Comparison of ENCODE assay signal across 8 cellular contexts in the genomic region with DNA sequence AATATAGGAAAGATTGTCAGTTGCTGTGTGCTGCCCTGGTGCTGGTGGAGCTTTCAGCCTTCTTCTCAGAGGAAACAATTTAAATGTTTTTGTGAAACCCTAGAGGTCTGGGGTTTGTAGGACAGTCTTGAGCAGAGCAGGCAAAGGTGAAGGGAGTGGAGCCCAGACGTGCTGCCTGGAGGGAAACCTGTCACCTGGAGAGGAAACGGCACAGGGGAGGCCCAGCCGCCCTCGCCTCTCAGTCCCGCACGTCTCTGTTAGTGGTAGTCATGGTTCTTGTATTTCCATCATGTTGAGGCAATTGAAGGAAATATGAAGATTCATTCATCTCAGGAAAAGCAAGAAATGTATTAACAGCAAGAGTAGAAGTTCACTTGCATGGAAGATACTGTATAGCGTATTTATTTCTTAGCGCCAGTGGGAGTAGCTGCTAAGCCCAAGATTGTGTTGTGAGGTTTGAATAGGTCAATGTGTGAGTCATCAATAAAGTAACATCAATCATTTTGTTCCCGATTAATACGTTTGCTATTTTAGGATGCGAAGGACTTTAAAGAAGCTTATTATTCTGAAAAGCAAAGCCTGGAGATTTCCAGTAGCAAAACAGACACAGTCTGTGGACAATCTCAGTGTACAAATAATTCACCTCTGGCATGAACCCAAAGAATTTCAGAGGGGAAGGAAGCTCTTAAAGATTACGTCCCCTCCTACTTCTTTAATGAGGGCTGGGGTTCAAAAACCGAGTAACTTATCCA.
DNase-seq lines count a peak whose midpoint lies in the region; ATAC-seq lines count a peak whose summit lies in the region.

No MANE protein-coding gene starts in this region.

- H3K36me3 Mint-ChIP-seq in activated naive CD8-positive, alpha-beta T cell treated with anti-CD3 and anti-CD28 coated beads, Interleukin-2, amount 10 ng/mL, durations not matched to agents 7 days and 5 days = peaks cover 21% of the 10 kb centered on the region

- H3K36me3 ChIP-seq in muscle layer of duodenum (ENCODE audit: control insufficient read depth in 1 of 2, insufficient read depth in 2 of 2, low read length in 2 of 2) = no peaks in the 10 kb centered on the region

- DNase-seq in stimulated activated CD4-positive, alpha-beta T cell treated with anti-CD3 and anti-CD28 coated beads, Interleukin-15, amount 100 ng/mL, for 24 hours = peak; percentile 71
- DNase-seq in stimulated activated CD4-positive, alpha-beta T cell treated with anti-CD3 and anti-CD28 coated beads, Interleukin-2, amount 100 ng/mL, for 48 hours = no peak
- DNase-seq in activated naive CD8-positive, alpha-beta T cell treated with anti-CD3 and anti-CD28 coated beads, Interleukin-2, amount 10 ng/mL, durations not matched to agents 7 days and 5 days = no peak
- DNase-seq in sciatic nerve (ENCODE audit: low spot score) = no peak
- no peak for DNase-seq in UCSD-AML1 (lab: John Stamatoyannopoulos, UW; ENCODE audit: unreplicated experiment)
- no peak for DNase-seq in retina
- no peak for DNase-seq in SKM-1 (lab: John Stamatoyannopoulos, UW; ENCODE audit: unreplicated experiment)

- H3K27ac ChIP-seq in muscle layer of duodenum (ENCODE audit: low read length) = peak overlapping the region; percentile 74

- no peak for ATAC-seq in activated naive CD8-positive, alpha-beta T cell treated with anti-CD3 and anti-CD28 coated beads, Interleukin-2, amount 10 ng/mL, durations not matched to agents 7 days and 5 days (ENCODE audit: low read depth)
- no peak for ATAC-seq in sciatic nerve

- POLR2A ChIA-PET in activated naive CD8-positive, alpha-beta T cell treated with anti-CD3 and anti-CD28 coated beads, Interleukin-2, amount 10 ng/mL, durations not matched to agents 7 days and 5 days (lab: Charles Lee) = interaction anchor here (0.6 to 3.2 kb wide), 9 partner anchors 8 to 241 kb away, joined by 3 to 21 read pairs (median 4); no protein-coding TSS in a partner anchor

- H3K4me3 ChIP-seq in muscle layer of duodenum (ENCODE audit: low read depth in 1 of 2, low read length in 2 of 2) = peak overlapping the region in 1 of 2 donors; percentile 8

- H3K27me3 ChIP-seq in muscle layer of duodenum (ENCODE audit: low read depth, low read length) = no peaks in the 10 kb centered on the region

- H3K27ac Mint-ChIP-seq in activated naive CD8-positive, alpha-beta T cell treated with anti-CD3 and anti-CD28 coated beads, Interleukin-2, amount 10 ng/mL, durations not matched to agents 7 days and 5 days = peak overlapping the region; percentile 96

- H3K4me1 Mint-ChIP-seq in activated naive CD8-positive, alpha-beta T cell treated with anti-CD3 and anti-CD28 coated beads, Interleukin-2, amount 10 ng/mL, durations not matched to agents 7 days and 5 days = peaks cover 76% of the 10 kb centered on the region

- intact Hi-C loops in sciatic nerve (cut with DNase I) = no loop called here

- H3K9me3 ChIP-seq in muscle layer of duodenum (ENCODE audit: control insufficient read depth in 1 of 2, low read length in 2 of 2) = no peaks in the 10 kb centered on the region

- peaks cover 73 to 76% of the 10 kb centered on the region in 2 donors for H3K4me1 ChIP-seq in muscle layer of duodenum (ENCODE audit: control insufficient read depth in 1 of 2, insufficient read depth in 2 of 2, low read length in 2 of 2)

- H3K9me3 Mint-ChIP-seq in activated naive CD8-positive, alpha-beta T cell treated with anti-CD3 and anti-CD28 coated beads, Interleukin-2, amount 10 ng/mL, durations not matched to agents 7 days and 5 days = no peaks in the 10 kb centered on the region

- peak overlapping the region; percentile 97 for H3K4me3 Mint-ChIP-seq in activated naive CD8-positive, alpha-beta T cell treated with anti-CD3 and anti-CD28 coated beads, Interleukin-2, amount 10 ng/mL, durations not matched to agents 7 days and 5 days

- H3K27me3 Mint-ChIP-seq in activated naive CD8-positive, alpha-beta T cell treated with anti-CD3 and anti-CD28 coated beads, Interleukin-2, amount 10 ng/mL, durations not matched to agents 7 days and 5 days = no peaks in the 10 kb centered on the region
